In genomic region chr1:44815926-44816325, GRCh38 we compare ENCODE assay signal across 4 cellular contexts. TPM values are rescaled to one million over a fixed set of nuclear protein-coding genes. Genes with fewer than 3 reads are reported as not detected.
"Had no signal": no experiment of that assay in that cellular context is flagged by ENCODE, and none has a peak within 500 bp of the region (broad histone marks: within the 10 kb centered on the region; RNA-seq: fewer than 3 reads in every experiment).

No MANE protein-coding gene starts in this region.

RNA-seq across cellular contexts. Expression of gene BTBD19, which starts 7.6 kb away (rescaled TPM):
- polyA plus RNA-seq: neural cell had no signal

RNA-seq across cellular contexts. Expression of gene DYNLT4, which starts 8.8 kb away (rescaled TPM):
- total RNA-seq: cerebellum, epithelial cell of proximal tubule had no signal
- polyA plus RNA-seq: neural cell had no signal

RNA-seq across cellular contexts. Expression of gene PTCH2, which starts 27.1 kb away (rescaled TPM):
- total RNA-seq: epithelial cell of proximal tubule had no signal

RNA-seq across cellular contexts. Expression of gene BEST4, which starts 28.0 kb away (rescaled TPM):
- total RNA-seq: dermis microvascular lymphatic vessel endothelial cell had no signal
- polyA plus RNA-seq: neural cell had no signal
